ENCODE assay signal across 10 cellular contexts in the genomic region with DNA sequence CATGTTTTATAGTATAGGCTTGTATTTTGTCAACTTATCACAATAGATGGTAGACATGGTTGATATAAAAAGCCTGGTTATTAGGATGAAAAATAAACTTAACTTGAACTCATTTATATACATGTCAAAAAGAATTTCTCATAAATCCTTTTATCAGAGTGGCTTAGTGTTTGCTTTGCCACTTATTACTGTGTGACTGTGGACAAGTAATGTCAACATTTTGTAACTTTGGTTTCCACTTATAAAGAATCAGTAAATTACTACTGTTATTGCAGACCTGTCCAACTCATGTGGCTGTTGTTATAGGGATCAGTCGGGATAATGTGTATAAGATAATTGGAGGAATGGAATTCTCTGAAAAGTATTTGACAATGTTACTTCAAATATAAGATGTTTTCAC.
"Had no signal": no experiment of that assay in that cellular context is flagged by ENCODE, and none has a peak within 500 bp of the region (broad histone marks: within the 10 kb centered on the region; RNA-seq: fewer than 3 reads in every experiment).

No MANE protein-coding gene starts in this region.

- H3K36me3 ChIP-seq: HAP-1 had no signal

- H3K27ac ChIP-seq: GM23248, HL-60 had no signal

- ATAC-seq: HCT116, K562 had no signal

- H2AFZ ChIP-seq: GM23248 had no signal

- H3K4me1 ChIP-seq: HAP-1 had no signal

- FAIRE-seq: K562 had no signal

- H3K9me3 ChIP-seq: HAP-1 had no signal

- DNase-seq: GM23248, GOT3, H7, HFFc6, IMR-90, KG1 had no signal

- H3K4me3 ChIP-seq: GM23248, HAP-1, K562 had no signal
